15 cellular contexts compared by ENCODE assay signal in the genomic region with DNA sequence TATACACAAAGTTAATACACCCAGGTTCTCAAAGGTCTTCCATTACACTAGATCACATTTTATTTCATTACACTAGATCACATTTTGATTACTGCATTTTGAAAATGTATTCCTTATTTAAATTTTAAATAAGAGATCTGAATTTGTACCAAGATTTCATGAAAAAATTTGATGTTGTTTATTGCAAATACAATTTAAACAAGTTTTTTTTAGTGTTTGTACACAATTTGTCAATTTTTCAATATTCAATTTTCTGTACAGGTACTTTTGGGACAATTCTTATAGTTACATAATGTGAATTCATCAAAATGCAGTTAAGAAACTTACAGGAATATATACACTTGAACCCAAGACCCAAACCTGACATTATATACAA.
"Had no signal": no experiment of that assay in that cellular context is flagged by ENCODE, and none has a peak within 500 bp of the region (broad histone marks: within the 10 kb centered on the region; RNA-seq: fewer than 3 reads in every experiment).

No MANE protein-coding gene starts in this region.

- H3K9me3 Mint-ChIP-seq: activated naive CD8-positive, alpha-beta T cell treated with anti-CD3 and anti-CD28 coated beads, Interleukin-2, amount 50 U/mL, for 24 hours; stimulated activated naive B cell treated with anti-CD40 and anti-IgM and Interleukin-4, amounts not matched to agents 10 μg/mL and 1 μg/mL and 100 μg/mL, for 72 hours had no signal

- DNase-seq: activated naive CD8-positive, alpha-beta T cell treated with anti-CD3 and anti-CD28 coated beads, Interleukin-2, amount 50 U/mL, for 24 hours; activated T-cell treated with anti-CD3 and anti-CD28 coated beads, Interleukin-2, amount 50 U/mL, for 48 hours; kidney; left ventricle myocardium inferior; right cardiac atrium; spleen; stimulated activated CD4-positive, alpha-beta T cell treated with anti-CD3 and anti-CD28 coated beads, Interleukin-1b, Interleukin-23, amount 100 ng/mL, for 48 hours; stimulated activated naive B cell treated with anti-CD40 and anti-IgM and Interleukin-4, amounts not matched to agents 10 μg/mL and 1 μg/mL and 100 μg/mL, for 72 hours; T-helper 2 cell; transverse colon had no signal

- H3K4me3 ChIP-seq: cardiac muscle cell, gastroesophageal sphincter, left ventricle myocardium inferior, spleen, transverse colon had no signal

- H3K27me3 ChIP-seq: cardiac muscle cell, gastroesophageal sphincter, spleen, transverse colon had no signal

- ATAC-seq: activated CD4-positive, CD25-positive, alpha-beta regulatory T cell treated with anti-CD3 and anti-CD28 coated beads, Interleukin-2, amount 50 U/mL, for 24 hours; activated naive CD8-positive, alpha-beta T cell treated with anti-CD3 and anti-CD28 coated beads, Interleukin-2, amount 50 U/mL, for 24 hours; stimulated activated naive B cell treated with anti-CD40 and anti-IgM and Interleukin-4, amounts not matched to agents 10 μg/mL and 1 μg/mL and 100 μg/mL, for 72 hours had no signal

- FAIRE-seq: astrocyte, colon, kidney had no signal

- H3K9me3 ChIP-seq: gastroesophageal sphincter, left ventricle myocardium inferior, spleen, transverse colon had no signal

- H3K27ac ChIP-seq: cardiac muscle cell, left ventricle myocardium inferior, transverse colon had no signal

- H3K27ac Mint-ChIP-seq: activated naive CD8-positive, alpha-beta T cell treated with anti-CD3 and anti-CD28 coated beads, Interleukin-2, amount 50 U/mL, for 24 hours; stimulated activated naive B cell treated with anti-CD40 and anti-IgM and Interleukin-4, amounts not matched to agents 10 μg/mL and 1 μg/mL and 100 μg/mL, for 72 hours had no signal

- H3K4me3 Mint-ChIP-seq: activated naive CD8-positive, alpha-beta T cell treated with anti-CD3 and anti-CD28 coated beads, Interleukin-2, amount 50 U/mL, for 24 hours; stimulated activated naive B cell treated with anti-CD40 and anti-IgM and Interleukin-4, amounts not matched to agents 10 μg/mL and 1 μg/mL and 100 μg/mL, for 72 hours had no signal

- H3K27me3 Mint-ChIP-seq: activated naive CD8-positive, alpha-beta T cell treated with anti-CD3 and anti-CD28 coated beads, Interleukin-2, amount 50 U/mL, for 24 hours; stimulated activated naive B cell treated with anti-CD40 and anti-IgM and Interleukin-4, amounts not matched to agents 10 μg/mL and 1 μg/mL and 100 μg/mL, for 72 hours had no signal
